ENCODE assay signal across 21 cellular contexts in genomic region chr11:31783264-31783663, GRCh38. TPM values are rescaled to one million over a fixed set of nuclear protein-coding genes. Genes with fewer than 3 reads are reported as not detected.
"Had no signal": no experiment of that assay in that cellular context is flagged by ENCODE, and none has a peak within 500 bp of the region (broad histone marks: within the 10 kb centered on the region; RNA-seq: fewer than 3 reads in every experiment).

No MANE protein-coding gene starts in this region.

- DNase-seq: activated CD4-positive, alpha-beta memory T cell treated with anti-CD3 and anti-CD28 coated beads for 36 hours; activated CD4-positive, alpha-beta T cell treated with anti-CD3 and anti-CD28 coated beads, Interleukin-2, amount 10 ng/mL, durations not matched to agents 7 days and 5 days; activated CD4-positive, CD25-positive, alpha-beta regulatory T cell treated with anti-CD3 and anti-CD28 coated beads, Interleukin-2, amount 50 U/mL, for 72 hours; activated CD8-positive, alpha-beta memory T cell treated with anti-CD3 and anti-CD28 coated beads for 24 hours; activated gamma-delta T cell treated with Interleukin-2 at 50 U/mL for 16 hours; activated naive CD4-positive, alpha-beta T cell treated with anti-CD3 and anti-CD28 coated beads, Interleukin-2, amount 10 ng/mL, durations not matched to agents 7 days and 5 days; activated naive CD8-positive, alpha-beta T cell treated with anti-CD3 and anti-CD28 coated beads for 36 hours; activated T-cell treated with anti-CD3 and anti-CD28 coated beads, Interleukin-2, amount 50 U/mL, for 48 hours; brain microvascular endothelial cell; KG1; NCI-H1092; NCI-H1694 treated with DMSO at 0.1 percent for 48 hours; NCI-H2029 treated with DMSO at 0.1 percent for 48 hours; NCI-H526; PC-3; SHP77; T-helper 17 cell; T-helper 9 cell had no signal

- ATAC-seq: PC-3, T-helper 17 cell, WTC11 had no signal

- H3K27ac ChIP-seq: brain microvascular endothelial cell, cardiac muscle cell had no signal

- H3K27ac Mint-ChIP-seq: activated CD4-positive, alpha-beta memory T cell treated with anti-CD3 and anti-CD28 coated beads for 36 hours; activated CD4-positive, alpha-beta T cell treated with anti-CD3 and anti-CD28 coated beads, Interleukin-2, amount 10 ng/mL, durations not matched to agents 7 days and 5 days; activated naive CD4-positive, alpha-beta T cell treated with anti-CD3 and anti-CD28 coated beads, Interleukin-2, amount 10 ng/mL, durations not matched to agents 7 days and 5 days; activated naive CD8-positive, alpha-beta T cell treated with anti-CD3 and anti-CD28 coated beads for 36 hours; activated T-helper 2 cell treated with anti-CD3 and anti-CD28 coated beads, Interferon-gamma antibody, Interleukin-2, Interleukin-4, amounts not matched to agents 10 μg/mL and 5 μg/mL and 100 μg/mL, durations not matched to agents 14 hours and 24 hours and 36 hours; T-helper 17 cell; WTC11 had no signal

- H3K27me3 Mint-ChIP-seq: activated CD4-positive, alpha-beta memory T cell treated with anti-CD3 and anti-CD28 coated beads for 36 hours; activated CD4-positive, alpha-beta T cell treated with anti-CD3 and anti-CD28 coated beads, Interleukin-2, amount 10 ng/mL, durations not matched to agents 7 days and 5 days; activated naive CD4-positive, alpha-beta T cell treated with anti-CD3 and anti-CD28 coated beads, Interleukin-2, amount 10 ng/mL, durations not matched to agents 7 days and 5 days; activated naive CD8-positive, alpha-beta T cell treated with anti-CD3 and anti-CD28 coated beads for 36 hours; T-helper 17 cell had no signal

- H3K36me3 Mint-ChIP-seq: activated naive CD4-positive, alpha-beta T cell treated with anti-CD3 and anti-CD28 coated beads, Interleukin-2, amount 10 ng/mL, durations not matched to agents 7 days and 5 days; WTC11 had no signal

- H3K27me3 ChIP-seq: brain microvascular endothelial cell had no signal

- H3K4me1 Mint-ChIP-seq: activated CD4-positive, alpha-beta T cell treated with anti-CD3 and anti-CD28 coated beads, Interleukin-2, amount 10 ng/mL, durations not matched to agents 7 days and 5 days; activated naive CD4-positive, alpha-beta T cell treated with anti-CD3 and anti-CD28 coated beads, Interleukin-2, amount 10 ng/mL, durations not matched to agents 7 days and 5 days; activated naive CD8-positive, alpha-beta T cell treated with anti-CD3 and anti-CD28 coated beads for 36 hours had no signal

- H3K36me3 ChIP-seq: brain microvascular endothelial cell, cardiac muscle cell had no signal

- H3K9me3 Mint-ChIP-seq: activated CD4-positive, alpha-beta memory T cell treated with anti-CD3 and anti-CD28 coated beads for 36 hours; activated CD4-positive, alpha-beta T cell treated with anti-CD3 and anti-CD28 coated beads, Interleukin-2, amount 10 ng/mL, durations not matched to agents 7 days and 5 days; activated naive CD4-positive, alpha-beta T cell treated with anti-CD3 and anti-CD28 coated beads, Interleukin-2, amount 10 ng/mL, durations not matched to agents 7 days and 5 days; activated naive CD8-positive, alpha-beta T cell treated with anti-CD3 and anti-CD28 coated beads for 36 hours; activated T-helper 2 cell treated with anti-CD3 and anti-CD28 coated beads, Interferon-gamma antibody, Interleukin-2, Interleukin-4, amounts not matched to agents 10 μg/mL and 5 μg/mL and 100 μg/mL, durations not matched to agents 14 hours and 24 hours and 36 hours; WTC11 had no signal

- H3K4me3 ChIP-seq: cardiac muscle cell had no signal

- H3K4me3 Mint-ChIP-seq: activated CD4-positive, alpha-beta memory T cell treated with anti-CD3 and anti-CD28 coated beads for 36 hours; activated CD4-positive, alpha-beta T cell treated with anti-CD3 and anti-CD28 coated beads, Interleukin-2, amount 10 ng/mL, durations not matched to agents 7 days and 5 days; activated naive CD4-positive, alpha-beta T cell treated with anti-CD3 and anti-CD28 coated beads, Interleukin-2, amount 10 ng/mL, durations not matched to agents 7 days and 5 days; activated naive CD8-positive, alpha-beta T cell treated with anti-CD3 and anti-CD28 coated beads for 36 hours; T-helper 17 cell; WTC11 had no signal

RNA-seq across cellular contexts. Expression of gene PAX6, which starts 27.9 kb away (rescaled TPM):
- total RNA-seq: activated CD4-positive, alpha-beta memory T cell treated with anti-CD3 and anti-CD28 coated beads for 36 hours; activated CD4-positive, alpha-beta T cell treated with anti-CD3 and anti-CD28 coated beads, Interleukin-2, amount 10 ng/mL, durations not matched to agents 7 days and 5 days; activated naive CD8-positive, alpha-beta T cell treated with anti-CD3 and anti-CD28 coated beads for 36 hours; activated T-helper 2 cell treated with anti-CD3 and anti-CD28 coated beads, Interferon-gamma antibody, Interleukin-2, Interleukin-4, amounts not matched to agents 10 μg/mL and 5 μg/mL and 100 μg/mL, durations not matched to agents 14 hours and 24 hours and 36 hours; T-helper 17 cell had no signal
